Comparison of ENCODE assay signal across 12 cellular contexts in the genomic region with DNA sequence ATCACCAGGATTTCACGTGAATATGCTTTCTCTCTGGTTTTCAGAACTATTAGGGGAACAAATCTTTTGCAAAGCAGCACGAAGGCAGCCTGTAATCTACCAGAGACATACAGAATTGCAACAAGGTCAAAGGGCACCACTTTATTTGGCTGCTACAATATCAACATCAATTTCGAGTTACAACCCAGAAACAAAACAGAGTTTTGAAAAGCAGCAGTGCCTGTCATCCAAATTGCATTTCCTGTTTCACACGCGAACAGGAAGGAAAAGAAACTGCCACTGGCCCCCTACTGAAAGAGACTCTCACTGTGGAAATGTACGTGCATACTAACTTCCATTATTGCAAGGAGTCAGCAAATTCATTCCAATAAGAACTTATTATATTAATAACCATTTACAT. TPM values are rescaled to one million over a fixed set of nuclear protein-coding genes. Genes with fewer than 3 reads are reported as not detected.
DNase-seq lines count a peak whose midpoint lies in the region; ATAC-seq, FAIRE-seq and TF ChIP-seq lines count a peak whose summit lies in the region.
"Had no signal": no experiment of that assay in that cellular context is flagged by ENCODE, and none has a peak within 500 bp of the region (broad histone marks: within the 10 kb centered on the region; RNA-seq: fewer than 3 reads in every experiment).

No MANE protein-coding gene starts in this region.

- H3K27ac ChIP-seq in KOPT-K1 (ENCODE audit: low read depth, low read length, poor library complexity, severe bottlenecking), result peak overlapping the region; percentile 67
- peak overlapping the region; percentile 37 for H3K27ac ChIP-seq in mesodermal cell (ENCODE audit: low read depth, low read length, severe bottlenecking)
- no peak overlapping the region for H3K27ac ChIP-seq in caudate nucleus (ENCODE audit: low read depth, low read length)
- no peak overlapping the region for H3K27ac ChIP-seq in ovary

- H3K27me3 ChIP-seq in ovary, result no peaks in the 10 kb centered on the region

- intact Hi-C loops in ovary (cut with DNase I), result no loop called here

- 69 to 88% methylated on average over 2 to 5 of the region's 6 CpGs for WGBS in mesodermal cell (ENCODE audit: insufficient coverage in 2 of 2), 2 experiments
- WGBS in ovary, 3 donors, result 22 to 30% (median 27%) methylated on average over 6 of the region's 6 CpGs

- H3K36me3 ChIP-seq in KOPT-K1 (ENCODE audit: insufficient read depth, low read length) (no peaks in the 10 kb centered on the region), mesodermal cell (ENCODE audit: control insufficient read depth, insufficient read depth, low read length) (no peaks in the 10 kb centered on the region), ovary (no peaks in the 10 kb centered on the region)

- FAIRE-seq in GM18507 (lab: Jason Lieb, UNC), result peak; percentile 48

- TF ChIP-seq CTCF in ovary (IDR thresholded peaks at IDR 0.05), result no peak

- DNase-seq in GM18507 (ENCODE audit: extremely low spot score, insufficient read length, low read depth) (no peak), caudate nucleus (lab: John Stamatoyannopoulos, UW) (no peak), ovary (no peak), NCI-H1694 treated with DMSO at 0.1 percent for 48 hours (lab: John Stamatoyannopoulos, UW) (no peak)
- DNase-seq in activated gamma-delta T cell treated with anti-CD3 and anti-CD28 coated beads, Interleukin-2, amount 50 U/mL, for 16 hours (ENCODE audit: low read depth), result peak; percentile 1
- DNase-seq: NK-92 treated with Interleukin-12 subunit alpha and Interleukin-12 subunit beta, amount 100 ng/mL, for 24 hours had no signal

- H3K4me1 ChIP-seq in mesodermal cell (ENCODE audit: control insufficient read depth, insufficient read depth, low read length, poor library complexity, severe bottlenecking) (peaks cover 8% of the 10 kb centered on the region), ovary (ENCODE audit: insufficient read depth) (peaks cover 8% of the 10 kb centered on the region)

- H3K9me3 ChIP-seq in KOPT-K1 (ENCODE audit: insufficient read depth, low read length, poor library complexity, severe bottlenecking), result no peaks in the 10 kb centered on the region
- no peaks in the 10 kb centered on the region for H3K9me3 ChIP-seq in mesodermal cell (ENCODE audit: control insufficient read depth, low read length)
- H3K9me3 ChIP-seq in ovary, result no peaks in the 10 kb centered on the region

- no peak for TF ChIP-seq POLR2A in ovary (IDR thresholded peaks at IDR 0.05)

- no peak for ATAC-seq in HG02938 (IDR thresholded peaks at IDR 0.05; ENCODE audit: unreplicated experiment)
- ATAC-seq: GM23338 had no signal

- H3K4me3 ChIP-seq in mesodermal cell (ENCODE audit: extremely low read depth, insufficient read depth, low read length, poor library complexity, severe bottlenecking) (no peak overlapping the region), ovary (no peak overlapping the region)
- H3K4me3 ChIP-seq: GM23338, lung had no signal

- no peak for TF ChIP-seq EP300 in ovary (IDR thresholded peaks at IDR 0.05)

RNA-seq across cellular contexts. Expression of a gene that starts 17.1 kb away (rescaled TPM):
- not detected for polyA plus RNA-seq in mesodermal cell (2013, experiment 1 of 2)
- 0.20 TPM for polyA plus RNA-seq in mesodermal cell (2013, experiment 2 of 2)
- total RNA-seq in ovary, result 10 to 100 TPM in 4 of 7 donors, 1 to 10 TPM in 3; 5.9 to 20.1 (median 14.1) TPM
- polyA plus RNA-seq in ovary, result 10 to 100 TPM in 1 of 2 donors, 1 to 10 TPM in 1; 8.6 to 23.6 TPM
- total RNA-seq: GM23338, HT-29 had no signal
- polyA plus RNA-seq: GM23338 had no signal

RNA-seq across cellular contexts. Expression of a gene that starts 58.9 kb away (rescaled TPM):
- polyA plus RNA-seq in mesodermal cell (2013, experiment 1 of 2), result 19.9 TPM
- polyA plus RNA-seq in mesodermal cell (2013, experiment 2 of 2), result 26.9 TPM
- 10 to 100 TPM; 10.6 to 53.9 (median 17.5) TPM for total RNA-seq in ovary
- polyA plus RNA-seq in ovary, result 10 to 100 TPM in 1 of 2 donors, 1 to 10 TPM in 1; 9.4 to 38.9 TPM

Comparison
In these comparisons a context has a peak if more than half of its experiments do, and no peak if none do; other contexts are left out.
1. H3K27ac ChIP-seq: peak in KOPT-K1 (single experiment) and mesodermal cell (single experiment); none in caudate nucleus (single experiment) and ovary (0 of 2).